3 cellular contexts compared by ENCODE assay signal in the genomic region with DNA sequence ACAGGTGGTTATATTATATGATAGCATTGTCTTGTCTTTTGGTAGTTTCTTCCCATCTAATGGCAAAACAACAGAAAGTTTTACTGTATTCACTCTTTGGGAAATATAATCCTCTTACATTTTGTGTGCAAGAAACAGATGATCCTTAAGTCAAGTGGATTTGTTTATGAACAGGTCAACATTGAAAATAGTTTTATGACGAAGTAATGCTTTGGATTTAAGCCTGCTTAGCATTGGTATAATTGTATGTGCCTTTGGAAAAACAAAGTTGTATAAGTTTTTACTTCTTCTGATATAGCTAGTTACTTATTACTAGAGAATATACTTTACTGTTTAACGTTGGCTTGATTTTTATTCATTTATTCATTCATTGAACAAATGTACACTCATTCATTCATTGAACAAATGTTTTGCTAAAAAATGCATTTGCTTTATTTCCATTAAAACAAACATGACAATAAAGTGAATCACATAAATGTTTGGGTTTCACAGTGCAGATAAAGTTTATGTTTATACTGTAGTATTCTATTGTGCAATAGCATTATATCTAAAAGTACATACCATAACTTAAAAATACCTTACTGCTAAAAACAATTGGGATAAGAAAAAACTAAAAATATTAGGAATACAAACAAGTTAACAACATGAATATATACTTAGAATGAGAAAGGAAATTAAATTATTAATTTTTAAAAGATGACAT.
TF ChIP-seq lines count a peak whose summit lies in the region.

No MANE protein-coding gene starts in this region.

TF ChIP-seq in A549, 52 proteins besides CTCF, POLR2A, EP300 and RAD21:
- TF ChIP-seq HDAC2 (IDR thresholded peaks at IDR 0.05) (no peak), SREBF2 (IDR thresholded peaks at IDR 0.05) (no peak), ESRRA (IDR thresholded peaks at IDR 0.05; ENCODE audit: borderline replicate concordance, low read length) (no peak), EHMT2 (IDR thresholded peaks at IDR 0.05; ENCODE audit: low read depth) (no peak), HEYL (CRISPR knock-in tag; IDR thresholded peaks at IDR 0.05) (no peak), CEBPB (IDR thresholded peaks at IDR 0.05) (peak; percentile 42 to 90; a peak in 3 of 4 replicates), KDM1A (IDR thresholded peaks at IDR 0.05; ENCODE audit: low read depth) (no peak), ZC3H11A (IDR thresholded peaks at IDR 0.05) (no peak), MYC (IDR thresholded peaks at IDR 0.05; ENCODE audit: borderline replicate concordance, low read length) (no peak), FOSL2 (IDR thresholded peaks at IDR 0.05) (no peak), FOSL2 (CRISPR knock-in tag; IDR thresholded peaks at IDR 0.05) (peak; percentile 47), GATA3 (IDR thresholded peaks at IDR 0.05; ENCODE audit: borderline replicate concordance) (peak; percentile 51; the same call in 1 of the 2 replicates)

TF ChIP-seq in IMR-90, 13 proteins besides CTCF, POLR2A, EP300 and RAD21:
- no peak for TF ChIP-seq NFE2L2 (IDR thresholded peaks at IDR 0.05; ENCODE audit: low read depth, low read length)
- TF ChIP-seq CHD1 (IDR thresholded peaks at IDR 0.05; ENCODE audit: low read depth, low read length) = no peak
- peak; percentile 93 for TF ChIP-seq CEBPB (IDR thresholded peaks at IDR 0.05; ENCODE audit: low read depth, low read length)

TF ChIP-seq in H1, 55 proteins besides CTCF, POLR2A, EP300 and RAD21:
- no peak for TF ChIP-seq SP2 (IDR thresholded peaks at IDR 0.05; ENCODE audit: low read length)
- no peak for TF ChIP-seq SIRT6 (IDR thresholded peaks at IDR 0.05; ENCODE audit: low read length)
- peak; percentile 38; the same call in 1 of the 2 replicates for TF ChIP-seq CEBPB (IDR thresholded peaks at IDR 0.05; ENCODE audit: low read depth, low read length)
- no peak for TF ChIP-seq CREB1 (IDR thresholded peaks at IDR 0.05)
- TF ChIP-seq, protein P1, sequence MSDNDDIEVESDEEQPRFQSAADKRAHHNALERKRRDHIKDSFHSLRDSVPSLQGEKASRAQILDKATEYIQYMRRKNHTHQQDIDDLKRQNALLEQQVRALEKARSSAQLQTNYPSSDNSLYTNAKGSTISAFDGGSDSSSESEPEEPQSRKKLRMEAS (IDR thresholded peaks at IDR 0.05) = no peak
- TF ChIP-seq PHF8 (conservative IDR thresholded peaks at IDR 0.05; ENCODE audit: low read depth, low read length) = no peak
- TF ChIP-seq HDAC6 (IDR thresholded peaks at IDR 0.05; ENCODE audit: low read depth, low read length) = no peak
- TF ChIP-seq TEAD4 (IDR thresholded peaks at IDR 0.05; ENCODE audit: low read depth, low read length) = no peak
TF ChIP-seq in H1: peak in this region for 1.
